18 cellular contexts compared by ENCODE assay signal in the genomic region with DNA sequence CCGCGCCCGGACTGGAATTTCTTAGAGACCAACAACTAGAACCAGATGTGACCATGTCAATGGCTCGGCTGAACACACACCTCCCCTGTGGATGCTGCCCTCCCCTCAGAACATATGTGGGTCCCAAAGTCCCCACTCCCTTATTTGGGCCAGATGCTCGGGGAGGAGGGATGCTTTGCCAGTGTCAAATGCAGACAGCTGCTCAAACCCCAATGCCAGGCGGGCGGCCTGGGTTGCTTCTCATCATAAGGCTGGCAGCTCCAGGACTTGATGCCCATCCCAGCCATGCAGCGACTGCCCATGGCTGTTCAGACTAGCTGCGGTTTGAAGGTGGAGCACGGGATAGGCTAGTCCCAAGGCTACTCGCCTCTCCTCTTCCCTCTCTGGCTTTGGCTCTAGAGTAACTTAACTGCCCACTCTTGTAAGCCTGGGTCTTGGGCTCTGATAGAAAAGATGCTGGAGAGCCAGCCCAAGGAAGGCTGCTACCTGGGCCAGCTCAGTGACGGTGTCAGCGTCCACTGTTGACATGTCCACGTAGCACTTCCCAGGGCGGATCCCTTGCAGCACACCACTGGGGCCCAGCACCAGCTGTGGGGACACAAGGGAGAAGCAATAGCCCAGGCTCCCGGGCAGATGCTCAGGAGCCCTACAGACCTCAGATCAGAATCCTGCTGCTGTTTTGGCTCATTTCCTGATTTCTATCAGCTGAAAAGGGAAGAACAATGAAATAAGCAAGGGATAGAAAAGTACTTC. TPM values are rescaled to one million over a fixed set of nuclear protein-coding genes. Genes with fewer than 3 reads are reported as not detected.
"Had no signal": no experiment of that assay in that cellular context is flagged by ENCODE, and none has a peak within 500 bp of the region (broad histone marks: within the 10 kb centered on the region; RNA-seq: fewer than 3 reads in every experiment).

No MANE protein-coding gene starts in this region.

- ATAC-seq: activated naive CD4-positive, alpha-beta T cell treated with anti-CD3 and anti-CD28 coated beads, Interleukin-2, amount 50 U/mL, for 72 hours; natural killer cell treated with Interleukin-12 subunit alpha and Interleukin-12 subunit beta and Interleukin-15 and Interleukin-18, amount 100 ng/mL, for 72 hours had no signal

- H3K27ac Mint-ChIP-seq: brain; natural killer cell treated with Interleukin-12 subunit alpha and Interleukin-12 subunit beta and Interleukin-15 and Interleukin-18, amount 100 ng/mL, for 72 hours had no signal

- H3K4me1 ChIP-seq: tibial artery had no signal

- H3K9me3 ChIP-seq: tibial artery had no signal

- DNase-seq: activated CD4-positive, alpha-beta T cell treated with anti-CD3 and anti-CD28 coated beads for 48 hours; activated effector memory CD4-positive, alpha-beta T cell treated with anti-CD3 and anti-CD28 coated beads, Interleukin-2, amount 50 U/mL, for 16 hours; activated T-cell treated with anti-CD3 and anti-CD28 coated beads, Interleukin-2, amount 50 U/mL, for 1 hour; amygdala; cerebellar nuclear complex; hypothalamus; SIG-M5; small intestine; SW 1271; tibial artery had no signal

- H3K27me3 ChIP-seq: tibial artery had no signal

- H3K4me3 ChIP-seq: tibial artery had no signal

- H3K4me3 Mint-ChIP-seq: brain; natural killer cell treated with Interleukin-12 subunit alpha and Interleukin-12 subunit beta and Interleukin-15 and Interleukin-18, amount 100 ng/mL, for 72 hours had no signal

- H3K4me1 Mint-ChIP-seq: brain had no signal

- H3K27me3 Mint-ChIP-seq: brain; natural killer cell treated with Interleukin-12 subunit alpha and Interleukin-12 subunit beta and Interleukin-15 and Interleukin-18, amount 100 ng/mL, for 72 hours had no signal

- H3K9me3 Mint-ChIP-seq: activated naive CD4-positive, alpha-beta T cell treated with anti-CD3 and anti-CD28 coated beads, Interleukin-2, amount 50 U/mL, for 72 hours; brain; natural killer cell treated with Interleukin-12 subunit alpha and Interleukin-12 subunit beta and Interleukin-15 and Interleukin-18, amount 100 ng/mL, for 72 hours had no signal

- H3K27ac ChIP-seq: tibial artery had no signal

RNA-seq across cellular contexts. Expression of a gene that starts 18.3 kb away (rescaled TPM):
- total RNA-seq: activated CD8-positive, alpha-beta memory T cell treated with anti-CD3 and anti-CD28 coated beads for 36 hours; activated naive CD4-positive, alpha-beta T cell treated with anti-CD3 and anti-CD28 coated beads, Interleukin-2, amount 50 U/mL, for 72 hours; dermis microvascular lymphatic vessel endothelial cell; natural killer cell treated with Interleukin-12 subunit alpha and Interleukin-12 subunit beta and Interleukin-15 and Interleukin-18, amount 100 ng/mL, for 72 hours; omental fat pad; renal cortical epithelial cell had no signal

RNA-seq across cellular contexts. Expression of a gene that starts 25.3 kb away (rescaled TPM):
- total RNA-seq: activated CD8-positive, alpha-beta memory T cell treated with anti-CD3 and anti-CD28 coated beads for 36 hours; activated naive CD4-positive, alpha-beta T cell treated with anti-CD3 and anti-CD28 coated beads, Interleukin-2, amount 50 U/mL, for 72 hours; dermis microvascular lymphatic vessel endothelial cell; mucosa of gallbladder; natural killer cell treated with Interleukin-12 subunit alpha and Interleukin-12 subunit beta and Interleukin-15 and Interleukin-18, amount 100 ng/mL, for 72 hours; omental fat pad; renal cortical epithelial cell had no signal
- polyA plus RNA-seq: small intestine had no signal
